18 cellular contexts compared by ENCODE assay signal in genomic region chr17:71936977-71937376, GRCh38.
DNase-seq lines count a peak whose midpoint lies in the region; ATAC-seq and TF ChIP-seq lines count a peak whose summit lies in the region.
"Had no signal": no experiment of that assay in that cellular context is flagged by ENCODE, and none has a peak within 500 bp of the region (broad histone marks: within the 10 kb centered on the region; RNA-seq: fewer than 3 reads in every experiment).

No MANE protein-coding gene starts in this region.

- DNase-seq in DMS53 (lab: John Stamatoyannopoulos, UW): peak; percentile 19
- no peak for DNase-seq in DMS53 treated with DMSO at 0.1 percent for 48 hours (lab: John Stamatoyannopoulos, UW; ENCODE audit: unreplicated experiment)
- DNase-seq in RWPE1 (ENCODE audit: low spot score): peak; percentile 52
- DNase-seq in foreskin keratinocyte: peak; percentile 63 to 88
- no peak for DNase-seq in right atrium auricular region (ENCODE audit: low spot score)
- no peak for DNase-seq in NCI-H187 (lab: John Stamatoyannopoulos, UW)
- DNase-seq in HFFc6: no peak
- DNase-seq: CD4-positive, CD25-positive, alpha-beta regulatory T cell; DMS79; MM.1S; NCI-H1930; NCI-H774; Right ventricle myocardium superior had no signal

- H3K27me3 Mint-ChIP-seq in HFFc6 (ENCODE audit: insufficient read depth): peaks cover 2% of the 10 kb centered on the region
- H3K27me3 Mint-ChIP-seq: B cell; CD4-positive, CD25-positive, alpha-beta regulatory T cell had no signal

- peak; percentile 90 for ATAC-seq in foreskin keratinocyte
- ATAC-seq in GM21526 (IDR thresholded peaks at IDR 0.05; ENCODE audit: low FRiP score, unreplicated experiment): no peak
- ATAC-seq: HepG2 had no signal

- H3K9me3 ChIP-seq in right atrium auricular region: no peaks in the 10 kb centered on the region

- CTCF ChIA-PET in RWPE1 (lab: Yijun Ruan, JAX): no interaction called here

- peaks cover 5% of the 10 kb centered on the region; the same call in 1 of the 2 replicates for H3K9me3 Mint-ChIP-seq in HFFc6

- H3K27ac ChIP-seq in RWPE1: no peak overlapping the region
- H3K27ac ChIP-seq in foreskin keratinocyte: no peak overlapping the region
- no peak overlapping the region for H3K27ac ChIP-seq in right atrium auricular region
- H3K27ac ChIP-seq: 22Rv1, SK-N-MC had no signal

- POLR2A ChIA-PET in RWPE1 (lab: Yijun Ruan, JAX; ENCODE audit: low non-redundant PET): no interaction called here

- TF ChIP-seq CTCF in RWPE1 (conservative IDR thresholded peaks at IDR 0.05; ENCODE audit: low read depth): no peak
- TF ChIP-seq CTCF in foreskin keratinocyte (conservative IDR thresholded peaks at IDR 0.05): no peak
- no peak for TF ChIP-seq CTCF in right atrium auricular region (IDR thresholded peaks at IDR 0.05)
- TF ChIP-seq CTCF in HFFc6 (IDR thresholded peaks at IDR 0.05): no peak

- no peaks in the 10 kb centered on the region for H3K27me3 ChIP-seq in foreskin keratinocyte
- no peaks in the 10 kb centered on the region for H3K27me3 ChIP-seq in right atrium auricular region

- H3K36me3 Mint-ChIP-seq in HFFc6 (ENCODE audit: low read depth): no peaks in the 10 kb centered on the region
- H3K36me3 Mint-ChIP-seq: CD4-positive, CD25-positive, alpha-beta regulatory T cell had no signal

- H3K4me3 ChIP-seq in right atrium auricular region: no peak overlapping the region
- H3K4me3 ChIP-seq: SK-N-MC had no signal

- no peak overlapping the region for H3K27ac Mint-ChIP-seq in HFFc6
- H3K27ac Mint-ChIP-seq: B cell; CD4-positive, CD25-positive, alpha-beta regulatory T cell had no signal

- H3K4me1 ChIP-seq in foreskin keratinocyte: peaks cover 26% of the 10 kb centered on the region
- no peaks in the 10 kb centered on the region for H3K4me1 ChIP-seq in right atrium auricular region

- no peaks in the 10 kb centered on the region for H3K4me1 Mint-ChIP-seq in HFFc6 (ENCODE audit: low read depth)
- H3K4me1 Mint-ChIP-seq: B cell; CD4-positive, CD25-positive, alpha-beta regulatory T cell had no signal

- no peak overlapping the region for H3K4me3 Mint-ChIP-seq in HFFc6
- H3K4me3 Mint-ChIP-seq: B cell; CD4-positive, CD25-positive, alpha-beta regulatory T cell had no signal

- no peaks in the 10 kb centered on the region for H3K36me3 ChIP-seq in right atrium auricular region

Comparison
In these comparisons a context has a peak if more than half of its experiments do, and no peak if none do; other contexts are left out.
1. DNase-seq: peak in DMS53 (single experiment), RWPE1 (single experiment) and foreskin keratinocyte (2 of 2); none in DMS53 treated with DMSO at 0.1 percent for 48 hours (single experiment), right atrium auricular region (single experiment), NCI-H187 (0 of 2) and HFFc6 (single experiment).